ENCODE assay signal across 8 cellular contexts in genomic region chr17:75406222-75406615, GRCh38. TPM values are rescaled to one million over a fixed set of nuclear protein-coding genes. Genes with fewer than 3 reads are reported as not detected.
A peak's percentile ranks its signal among the peaks of the same experiment; 100 is the strongest.
DNase-seq lines count a peak whose midpoint lies in the region; ATAC-seq and TF ChIP-seq lines count a peak whose summit lies in the region.

No MANE protein-coding gene starts in this region.

- H3K27ac Mint-ChIP-seq in CD14-positive monocyte (peak overlapping the region; percentile 47 to 99 (median 97)), WTC11 (no peak overlapping the region)

- peaks cover 5 to 19% of the 10 kb centered on the region in 2 experiments for H3K4me1 ChIP-seq in HCT116 (ENCODE audit: control insufficient read depth in 1 of 2, insufficient read depth in 2 of 2, low read length in 2 of 2)

- CTCF ChIA-PET in HCT116 (lab: Charles Lee) (interaction anchor here (0.6 to 2.1 kb wide), 15 partner anchors 10 to 356 kb away, joined by 3 to 13 read pairs (median 5); partner anchors contain the start of genes GGA3, MIF4GD, MRPS7 and SLC25A19), WTC11 (lab: Charles Lee) (interaction anchor here (0.6 to 2.8 kb wide), 19 partner anchors 11 to 449 kb away, joined by 3 to 32 read pairs (median 3); partner anchors contain the start of genes GGA3, MIF4GD, MRPS7 and SLC25A19)

- TF ChIP-seq RAD21 in HCT116 (IDR thresholded peaks at IDR 0.05; ENCODE audit: low read depth): no peak

- H3K9me2 ChIP-seq in HCT116 (ENCODE audit: insufficient read depth): no peaks in the 10 kb centered on the region

- H3K4me3 Mint-ChIP-seq in CD14-positive monocyte: peak overlapping the region; percentile 90 to 98
- H3K4me3 Mint-ChIP-seq in WTC11: peak overlapping the region; percentile 87

- intact Hi-C loops in CD14-positive monocyte (cut with micrococcal nuclease) (loop anchor here in 1 of 2 donors (5.0 kb wide), 1 partner anchor 134 kb away; the partner anchor contains the start of gene MIF4GD), HCT116 (cut with micrococcal nuclease) (no loop called here), head of caudate nucleus (cut with DNase I) (no loop called here), sciatic nerve (cut with DNase I) (loop anchor here (5.0 kb wide), 1 partner anchor 84 kb away; no protein-coding TSS in a partner anchor)

- H3K9me3 Mint-ChIP-seq in CD14-positive monocyte: peaks cover 0 to 3% (median 0%) of the 10 kb centered on the region in 7 donors
- H3K9me3 Mint-ChIP-seq in WTC11: no peaks in the 10 kb centered on the region

- peak overlapping the region; percentile 49 to 97 for H3K4me3 ChIP-seq in HCT116 (replicated peaks in 1 of 2; ENCODE audit: low read depth in 1 of 2, low read length in 2 of 2)

- peak overlapping the region; percentile 78 for H3K4me2 ChIP-seq in HCT116 (ENCODE audit: low read length)

- H3K79me2 ChIP-seq in HCT116 (ENCODE audit: insufficient read depth, low read length): peaks cover 42% of the 10 kb centered on the region

- H4K20me1 ChIP-seq in HCT116 (ENCODE audit: insufficient read depth): peaks cover 7% of the 10 kb centered on the region

- peak overlapping the region; percentile 95 for H2AFZ ChIP-seq in HCT116 (ENCODE audit: low read depth, low read length, poor library complexity, severe bottlenecking)

- no peaks in the 10 kb centered on the region for H3K27me3 ChIP-seq in HCT116 (ENCODE audit: insufficient read depth, low read length)

- TF ChIP-seq POLR2A in HCT116 (IDR thresholded peaks at IDR 0.05; ENCODE audit: borderline replicate concordance, extremely low read depth, insufficient read depth, insufficient read length): no peak

- H3K36me3 ChIP-seq in HCT116 (ENCODE audit: control insufficient read depth in 1 of 2, insufficient read depth in 2 of 2, low read length in 2 of 2): no peaks in the 10 kb centered on the region

- no peaks in the 10 kb centered on the region for H3K9me3 ChIP-seq in HCT116 (ENCODE audit: control insufficient read depth in 1 of 2, insufficient read depth in 1 of 2, low read depth in 1 of 2, low read length in 2 of 2)

- TF ChIP-seq CTCF in CD14-positive monocyte (IDR thresholded peaks at IDR 0.05) (no peak), HCT116 (IDR thresholded peaks at IDR 0.05 in 2 of 3, conservative IDR thresholded peaks at IDR 0.05 in 1 of 3; ENCODE audit: borderline replicate concordance in 1 of 3, insufficient read depth in 1 of 3, low read depth in 2 of 3, low read length in 2 of 3) (no peak), WTC11 (IDR thresholded peaks at IDR 0.05) (no peak)

- peak overlapping the region; percentile 44 for H3K9ac ChIP-seq in HCT116 (ENCODE audit: low read length)

- POLR2A ChIA-PET in HCT116 (lab: Charles Lee) (interaction anchor here (0.9 to 1.7 kb wide), 7 partner anchors 9 to 201 kb away, joined by 3 to 19 read pairs (median 13); partner anchors contain the start of genes GGA3, MIF4GD, MRPS7 and NUP85), WTC11 (lab: Charles Lee) (interaction anchor here (0.6 to 1.4 kb wide), 7 partner anchors 9 to 135 kb away, joined by 3 to 11 read pairs (median 4); partner anchors contain the start of genes MIF4GD, SLC25A19 and TMEM94)

- RAD21 ChIA-PET in HCT116 (lab: Charles Lee; ENCODE audit: low non-redundant PET in 1 of 2, low total read pairs in 2 of 2, uncharacterized antibody in 2 of 2, unreplicated experiment in 2 of 2): interaction anchor here in 1 of 2 experiments (0.8 to 1.0 kb wide), 2 partner anchors 117 to 143 kb away, joined by 3 to 5 read pairs; partner anchors contain the start of gene SLC25A19

- H3K4me1 Mint-ChIP-seq in CD14-positive monocyte (peaks cover 33% of the 10 kb centered on the region), WTC11 (peaks cover 15% of the 10 kb centered on the region)

- H3K27me3 Mint-ChIP-seq in CD14-positive monocyte (ENCODE audit: low read depth in 3 of 3) (peaks cover 0 to 4% (median 0%) of the 10 kb centered on the region in 3 donors), WTC11 (ENCODE audit: low read depth) (peaks cover 3% of the 10 kb centered on the region; the same call in 1 of the 2 replicates)

- no peak overlapping the region for H3K27ac ChIP-seq in HCT116 (ENCODE audit: low read depth, low read length)

- BruUV-seq in HCT116 (replicated peaks; lab: Mats Ljungman, UMichigan): no TSS peak

- ATAC-seq in HCT116 (no peak), WTC11 (no peak), sciatic nerve (peak; percentile 16), HG02981 (IDR thresholded peaks at IDR 0.05; ENCODE audit: unreplicated experiment) (no peak), GM19452 (IDR thresholded peaks at IDR 0.05; ENCODE audit: unreplicated experiment) (no peak)

- H3K36me3 Mint-ChIP-seq in CD14-positive monocyte: peaks cover 4 to 8% of the 10 kb centered on the region in 2 donors
- H3K36me3 Mint-ChIP-seq in WTC11: no peaks in the 10 kb centered on the region

- DNase-seq in CD14-positive monocyte (ENCODE audit: low spot score) (no peak), HCT116 (ENCODE audit: low read depth, low spot score) (no peak), WTC11 (ENCODE audit: low spot score) (no peak), head of caudate nucleus (peak in 36 of 42 donors; percentile 7 to 88 (median 54)), sciatic nerve (ENCODE audit: low spot score) (peak; percentile 42), HuH-7.5 (ENCODE audit: low spot score) (no peak)

TF ChIP-seq in HCT116, 20 proteins besides CTCF, POLR2A, EP300 and RAD21 (continues in another document):
- TF ChIP-seq, protein P1, sequence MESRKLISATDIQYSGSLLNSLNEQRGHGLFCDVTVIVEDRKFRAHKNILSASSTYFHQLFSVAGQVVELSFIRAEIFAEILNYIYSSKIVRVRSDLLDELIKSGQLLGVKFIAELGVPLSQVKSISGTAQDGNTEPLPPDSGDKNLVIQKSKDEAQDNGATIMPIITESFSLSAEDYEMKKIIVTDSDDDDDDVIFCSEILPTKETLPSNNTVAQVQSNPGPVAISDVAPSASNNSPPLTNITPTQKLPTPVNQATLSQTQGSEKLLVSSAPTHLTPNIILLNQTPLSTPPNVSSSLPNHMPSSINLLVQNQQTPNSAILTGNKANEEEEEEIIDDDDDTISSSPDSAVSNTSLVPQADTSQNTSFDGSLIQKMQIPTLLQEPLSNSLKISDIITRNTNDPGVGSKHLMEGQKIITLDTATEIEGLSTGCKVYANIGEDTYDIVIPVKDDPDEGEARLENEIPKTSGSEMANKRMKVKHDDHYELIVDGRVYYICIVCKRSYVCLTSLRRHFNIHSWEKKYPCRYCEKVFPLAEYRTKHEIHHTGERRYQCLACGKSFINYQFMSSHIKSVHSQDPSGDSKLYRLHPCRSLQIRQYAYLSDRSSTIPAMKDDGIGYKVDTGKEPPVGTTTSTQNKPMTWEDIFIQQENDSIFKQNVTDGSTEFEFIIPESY (IDR thresholded peaks at IDR 0.05; ENCODE audit: extremely low read depth, insufficient replicate concordance, low read length): no peak
- TF ChIP-seq SIN3A (IDR thresholded peaks at IDR 0.05; ENCODE audit: low read depth) (no peak), ZFX (IDR thresholded peaks at IDR 0.05) (no peak), JUND (IDR thresholded peaks at IDR 0.05) (no peak), FOSL1 (IDR thresholded peaks at IDR 0.05; ENCODE audit: low read depth) (no peak), EZH2 (IDR thresholded peaks at IDR 0.05) (no peak), ELF1 (IDR thresholded peaks at IDR 0.05; ENCODE audit: borderline replicate concordance, low read depth) (no peak), SP1 (IDR thresholded peaks at IDR 0.05; ENCODE audit: low read depth) (no peak), CEBPB (IDR thresholded peaks at IDR 0.05; ENCODE audit: low read depth) (no peak)
- TF ChIP-seq, protein P2, sequence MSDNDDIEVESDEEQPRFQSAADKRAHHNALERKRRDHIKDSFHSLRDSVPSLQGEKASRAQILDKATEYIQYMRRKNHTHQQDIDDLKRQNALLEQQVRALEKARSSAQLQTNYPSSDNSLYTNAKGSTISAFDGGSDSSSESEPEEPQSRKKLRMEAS (IDR thresholded peaks at IDR 0.05): no peak

TF ChIP-seq in WTC11, 78 proteins besides CTCF, POLR2A, EP300 and RAD21:
- no peak for TF ChIP-seq HMGA2 (CRISPR knock-in tag; IDR thresholded peaks at IDR 0.05)
- TF ChIP-seq IRF1 (CRISPR knock-in tag; IDR thresholded peaks at IDR 0.05): no peak
- TF ChIP-seq TCF7 (CRISPR knock-in tag; IDR thresholded peaks at IDR 0.05; ENCODE audit: low read depth): no peak
- TF ChIP-seq, protein P3, sequence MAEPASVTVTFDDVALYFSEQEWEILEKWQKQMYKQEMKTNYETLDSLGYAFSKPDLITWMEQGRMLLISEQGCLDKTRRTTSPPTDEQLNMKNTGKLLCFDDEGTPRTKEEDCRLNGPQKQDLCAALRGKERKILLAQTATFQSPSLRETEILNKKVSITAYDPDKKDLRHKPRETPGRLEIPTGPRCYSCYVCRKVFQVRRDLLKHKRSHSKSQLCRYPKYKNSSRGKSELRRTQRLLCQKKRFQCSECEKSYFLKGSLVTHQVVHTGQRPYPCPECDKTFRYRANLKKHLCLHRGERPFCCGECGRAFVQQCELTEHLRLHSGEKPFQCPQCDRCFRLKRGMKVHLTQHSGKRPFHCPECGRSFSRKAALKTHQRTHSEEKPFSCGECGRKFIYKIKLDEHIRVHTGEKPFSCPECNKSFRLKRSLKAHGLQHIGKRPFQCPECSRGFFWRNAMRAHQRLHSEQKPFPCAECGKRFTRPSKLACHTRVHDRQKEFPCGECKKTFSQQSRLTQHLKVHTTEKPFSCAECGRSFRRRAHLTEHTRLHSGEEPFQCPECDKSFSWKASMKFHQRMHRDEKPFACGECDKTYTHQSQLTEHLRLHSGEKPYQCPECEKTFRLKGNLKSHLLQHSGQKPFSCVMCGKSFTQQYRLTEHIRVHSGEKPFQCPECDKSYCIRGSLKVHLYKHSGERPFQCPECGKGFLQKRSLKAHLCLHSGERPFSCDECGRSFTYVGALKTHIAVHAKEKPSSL (CRISPR knock-in tag; conservative IDR thresholded peaks at IDR 0.05): no peak
- TF ChIP-seq ATF1 (CRISPR knock-in tag; IDR thresholded peaks at IDR 0.05): no peak
- no peak for TF ChIP-seq ZNF671 (CRISPR knock-in tag; IDR thresholded peaks at IDR 0.05)

RNA-seq across cellular contexts. Expression of gene GRB2, which starts 0.7 kb away (rescaled TPM):
- 100 to 1,000 TPM; 262 to 338 TPM for polyA plus RNA-seq in CD14-positive monocyte
- 146 TPM for total RNA-seq in HCT116 (2021; ENCODE audit: unreplicated experiment)
- 64.2 and 76.7 TPM in 2 replicates for polyA plus RNA-seq in HCT116 (2012)
- 82.9 to 93.3 TPM (median 92.6 TPM) in 3 replicates for total RNA-seq in WTC11 (2021)
- 90.4 TPM for total RNA-seq in sciatic nerve

RNA-seq across cellular contexts. Expression of gene TMEM94, which starts 50.2 kb away (rescaled TPM):
- 1 to 10 TPM; 7.2 to 8.4 TPM for polyA plus RNA-seq in CD14-positive monocyte
- 75.4 TPM for total RNA-seq in HCT116 (2021; ENCODE audit: unreplicated experiment)
- polyA plus RNA-seq in HCT116 (2012): 64.3 and 69.0 TPM in 2 replicates
- total RNA-seq in WTC11 (2021): 64.7 to 76.9 TPM (median 68.6 TPM) in 3 replicates
- 86.8 TPM for total RNA-seq in sciatic nerve

Comparison
In these comparisons a context has a peak if more than half of its experiments do, and no peak if none do; other contexts are left out.
1. DNase-seq: peak in head of caudate nucleus (36 of 42) and sciatic nerve (single experiment); none in CD14-positive monocyte (single experiment), HCT116 (single experiment), WTC11 (single experiment) and HuH-7.5 (single experiment).